Comparison of ENCODE assay signal across 1 cellular context in the genomic region with DNA sequence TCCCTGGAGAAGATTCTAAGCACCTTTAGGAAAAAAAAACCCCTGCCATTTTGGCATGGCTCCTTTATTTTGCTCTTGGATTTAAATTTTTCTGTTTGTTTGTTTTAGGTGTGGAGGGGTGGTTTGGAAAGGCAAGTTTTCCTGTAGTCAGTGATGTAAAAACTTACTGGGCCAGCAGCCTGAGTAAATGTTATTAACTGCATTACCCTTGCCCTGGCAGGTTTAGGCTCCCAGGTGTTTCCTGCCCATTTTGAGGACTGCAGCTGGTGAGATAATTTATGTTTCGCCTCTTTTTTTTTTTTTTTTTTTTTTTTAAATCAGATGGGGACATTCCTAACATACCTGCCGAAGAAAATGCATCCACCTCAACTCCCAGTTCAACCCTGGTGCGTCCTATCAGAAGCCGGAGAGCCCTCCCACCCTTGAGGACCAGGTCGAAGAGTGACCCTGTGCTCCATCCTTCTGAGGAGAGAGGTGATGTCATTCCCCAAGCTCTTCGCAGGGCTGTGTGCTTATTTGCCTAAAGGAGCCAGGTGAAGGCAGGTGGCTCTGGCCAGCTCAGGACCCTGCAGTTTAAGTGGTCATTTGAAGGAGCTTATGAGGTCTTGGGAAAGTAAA.
A peak's percentile ranks its signal among the peaks of the same experiment; 100 is the strongest.
TF ChIP-seq lines count a peak whose summit lies in the region.

No MANE protein-coding gene starts in this region.

TF ChIP-seq in H1, 55 proteins besides CTCF, POLR2A, EP300 and RAD21 (continued from another document):
- no peak for TF ChIP-seq HDAC2 (IDR thresholded peaks at IDR 0.05; ENCODE audit: borderline replicate concordance in 1 of 2, low read depth in 2 of 2, low read length in 2 of 2)
- peak; percentile 86 for TF ChIP-seq TEAD4 (IDR thresholded peaks at IDR 0.05; ENCODE audit: low read depth, low read length)
- no peak for TF ChIP-seq EGR1 (IDR thresholded peaks at IDR 0.05; ENCODE audit: borderline replicate concordance, low read depth, low read length)
